In the genomic region with DNA sequence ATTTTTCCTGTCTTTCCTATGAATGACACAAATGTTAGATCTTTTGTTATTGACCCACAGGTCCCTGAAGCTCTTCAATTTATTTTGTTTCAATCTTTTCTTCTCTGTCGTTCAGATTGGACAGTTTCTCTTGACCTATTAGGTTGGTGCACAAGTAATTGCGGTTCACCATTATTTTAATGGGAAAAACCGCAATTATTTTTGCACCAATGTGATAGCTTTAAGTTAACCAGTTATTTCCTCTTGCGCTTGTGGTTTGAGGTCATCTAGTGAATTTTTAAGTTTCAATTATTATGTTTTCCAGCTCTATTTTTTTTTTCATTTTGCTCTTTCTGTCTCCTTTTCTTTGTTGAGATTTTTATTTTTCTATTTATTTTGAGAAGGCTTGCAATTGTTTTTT, we compare ENCODE assay signal across 7 cellular contexts.
"Had no signal": no experiment of that assay in that cellular context is flagged by ENCODE, and none has a peak within 500 bp of the region (broad histone marks: within the 10 kb centered on the region; RNA-seq: fewer than 3 reads in every experiment).

No MANE protein-coding gene starts in this region.

- H3K36me3 ChIP-seq: HAP-1 had no signal

- H3K9ac ChIP-seq: GM23248 had no signal

- H3K4me1 ChIP-seq: HAP-1 had no signal

- FAIRE-seq: HTR-8/SVneo had no signal

- H3K4me3 ChIP-seq: GM23248, HAP-1 had no signal

- H3K9me3 ChIP-seq: HAP-1 had no signal

- H3K27ac ChIP-seq: GM23248 had no signal

- ATAC-seq: HCT116 had no signal

- DNase-seq: GM23248, GOT3, H7, KBM-7 had no signal

- H2AFZ ChIP-seq: GM23248 had no signal
